6 cellular contexts compared by ENCODE assay signal in the genomic region with DNA sequence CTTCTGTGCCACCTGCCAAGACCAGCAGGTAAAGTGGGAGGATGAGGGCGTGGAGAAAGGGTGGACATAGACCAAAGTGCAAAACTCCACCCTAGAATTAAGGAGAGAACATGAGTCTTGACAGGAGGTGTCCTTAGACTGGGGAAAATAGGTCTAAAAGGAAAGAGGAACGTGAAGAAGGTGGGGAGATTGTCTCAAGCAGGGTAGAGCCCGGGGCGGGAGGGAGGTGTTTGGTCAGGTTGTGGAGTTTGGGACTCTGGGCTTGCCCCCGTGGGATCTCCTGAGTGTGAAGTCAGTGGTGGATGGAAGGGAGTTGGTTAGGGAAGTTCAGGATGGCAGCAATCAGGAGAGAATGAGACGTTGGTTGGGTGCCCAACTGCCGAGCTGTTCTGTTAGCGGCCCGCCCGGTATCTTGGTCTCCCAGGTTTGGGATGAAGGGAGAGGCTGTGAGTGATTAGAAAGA. TPM values are rescaled to one million over a fixed set of nuclear protein-coding genes. Genes with fewer than 3 reads are reported as not detected.
DNase-seq lines count a peak whose midpoint lies in the region; ATAC-seq, FAIRE-seq and TF ChIP-seq lines count a peak whose summit lies in the region.

No MANE protein-coding gene starts in this region.

- H3K4me3 ChIP-seq in HL-60 (replicated peaks; ENCODE audit: insufficient read depth, low read length) (peak overlapping the region; percentile 61), bronchial epithelial cell (ENCODE audit: low read depth, low read length) (peak overlapping the region; percentile 86), neutrophil (ENCODE audit: low read depth in 1 of 2, low read length in 1 of 2) (peak overlapping the region; percentile 76 to 86)

- H3K4me1 ChIP-seq in neutrophil (ENCODE audit: control insufficient read depth in 1 of 2, insufficient read depth in 1 of 2, low read depth in 1 of 2, low read length in 1 of 2): peaks cover 67 to 68% of the 10 kb centered on the region in 2 experiments

- H3K27ac ChIP-seq in HL-60 (replicated peaks): peak overlapping the region; percentile 62
- peak overlapping the region; percentile 95 for H3K27ac ChIP-seq in neutrophil

- ATAC-seq in HG02571 (IDR thresholded peaks at IDR 0.05; ENCODE audit: unreplicated experiment): no peak
- no peak for ATAC-seq in HG03095 (IDR thresholded peaks at IDR 0.05; ENCODE audit: unreplicated experiment)

- H3K27me3 ChIP-seq in HL-60 (ENCODE audit: insufficient read depth, poor library complexity, severe bottlenecking): no peaks in the 10 kb centered on the region
- no peaks in the 10 kb centered on the region for H3K27me3 ChIP-seq in bronchial epithelial cell (ENCODE audit: control insufficient read depth, insufficient read depth, low read length)
- H3K27me3 ChIP-seq in neutrophil: no peaks in the 10 kb centered on the region

- H3K36me3 ChIP-seq in bronchial epithelial cell (ENCODE audit: control insufficient read depth, insufficient read depth, low read length): peaks cover 8% of the 10 kb centered on the region
- H3K36me3 ChIP-seq in neutrophil: peaks cover 1% of the 10 kb centered on the region

- no peak for TF ChIP-seq CTCF in HL-60 (IDR thresholded peaks at IDR 0.05; ENCODE audit: insufficient read depth, low read length)
- no peak for TF ChIP-seq CTCF in bronchial epithelial cell (IDR thresholded peaks at IDR 0.05; ENCODE audit: insufficient read depth, low read length, severe bottlenecking)
- no peak for TF ChIP-seq CTCF in neutrophil (IDR thresholded peaks at IDR 0.05)

- H3K9me3 ChIP-seq in neutrophil: no peaks in the 10 kb centered on the region

- DNase-seq in HL-60 (ENCODE audit: low read depth in 1 of 2, low spot score in 1 of 2) (peak in 1 of 2 experiments; percentile 22), bronchial epithelial cell (ENCODE audit: low read depth) (no peak), OCI-M2 (lab: John Stamatoyannopoulos, UW; ENCODE audit: unreplicated experiment) (no peak)

- no peak for FAIRE-seq in bronchial epithelial cell (lab: Jason Lieb, UNC)

RNA-seq across cellular contexts. Expression of a gene that starts 0.4 kb away (rescaled TPM):
- 81.9 and 88.5 TPM in 2 replicates for total RNA-seq in bronchial epithelial cell

RNA-seq across cellular contexts. Expression of a gene that starts 3.7 kb away (rescaled TPM):
- 34.0 and 56.3 TPM in 2 replicates for total RNA-seq in bronchial epithelial cell

RNA-seq across cellular contexts. Expression of a gene that starts 34.5 kb away (rescaled TPM):
- 1.8 and 2.6 TPM in 2 replicates for total RNA-seq in bronchial epithelial cell

RNA-seq across cellular contexts. Expression of a gene that starts 35.3 kb away (rescaled TPM):
- total RNA-seq in bronchial epithelial cell: 5.2 and 6.8 TPM in 2 replicates

RNA-seq across cellular contexts. Expression of a gene that starts 42.5 kb away (rescaled TPM):
- total RNA-seq in bronchial epithelial cell: 30.8 and 48.8 TPM in 2 replicates
